In the genomic region with DNA sequence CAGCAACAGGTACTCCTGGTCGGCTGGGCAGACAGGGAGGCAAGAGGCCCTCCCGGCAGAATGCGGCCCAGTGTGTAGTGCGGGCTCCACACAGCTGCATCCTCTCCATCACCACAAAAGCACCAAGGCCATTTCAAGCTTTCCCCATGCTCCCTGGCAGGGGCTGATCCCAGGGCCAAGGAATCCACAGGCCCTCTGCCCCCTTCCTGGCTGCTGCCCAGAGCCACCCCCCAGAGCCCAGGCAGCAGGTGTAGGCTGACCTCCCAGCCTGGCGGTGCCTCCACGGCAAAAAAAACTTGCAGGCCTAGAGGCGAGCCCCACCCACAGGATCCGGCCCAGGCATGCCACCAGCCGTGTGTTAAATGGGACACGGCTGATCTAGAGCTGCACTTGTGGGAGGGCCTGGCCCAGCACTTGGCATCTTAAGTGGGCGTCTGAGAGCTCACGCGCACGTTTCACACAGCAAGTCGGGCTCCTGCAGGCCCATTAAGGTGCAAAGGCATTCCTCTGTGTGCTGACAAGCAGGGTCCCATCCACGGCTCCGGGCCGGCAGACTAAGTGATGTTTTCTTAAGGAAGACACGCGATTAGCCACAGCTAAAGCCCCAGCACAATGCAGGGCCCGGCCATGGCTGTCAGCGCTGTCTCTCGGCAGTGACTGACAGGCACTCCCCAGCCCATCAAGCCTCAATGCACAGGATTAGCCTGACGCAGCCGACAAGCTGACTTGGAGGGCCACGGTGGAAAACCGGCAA, we compare ENCODE assay signal across 11 cellular contexts. TPM values are rescaled to one million over a fixed set of nuclear protein-coding genes. Genes with fewer than 3 reads are reported as not detected.
DNase-seq lines count a peak whose midpoint lies in the region; ATAC-seq and TF ChIP-seq lines count a peak whose summit lies in the region.
"Had no signal": no experiment of that assay in that cellular context is flagged by ENCODE, and none has a peak within 500 bp of the region (broad histone marks: within the 10 kb centered on the region; RNA-seq: fewer than 3 reads in every experiment).

No MANE protein-coding gene starts in this region.

- H3K4me1 Mint-ChIP-seq in activated naive CD8-positive, alpha-beta T cell treated with anti-CD3 and anti-CD28 coated beads, Interleukin-2, amount 10 ng/mL, durations not matched to agents 7 days and 5 days = peaks cover 2% of the 10 kb centered on the region
- H3K4me1 Mint-ChIP-seq in activated naive CD8-positive, alpha-beta T cell treated with anti-CD3 and anti-CD28 coated beads for 36 hours = peaks cover 4% of the 10 kb centered on the region

- no peak overlapping the region for H3K4me3 Mint-ChIP-seq in activated naive CD8-positive, alpha-beta T cell treated with anti-CD3 and anti-CD28 coated beads, Interleukin-2, amount 10 ng/mL, durations not matched to agents 7 days and 5 days
- no peak overlapping the region for H3K4me3 Mint-ChIP-seq in activated naive CD8-positive, alpha-beta T cell treated with anti-CD3 and anti-CD28 coated beads for 36 hours

- no peaks in the 10 kb centered on the region for H3K27me3 ChIP-seq in left ventricle myocardium inferior (ENCODE audit: low read depth)
- no peaks in the 10 kb centered on the region for H3K27me3 ChIP-seq in tibial artery
- H3K27me3 ChIP-seq: vagina had no signal

- H3K9me3 Mint-ChIP-seq in activated naive CD8-positive, alpha-beta T cell treated with anti-CD3 and anti-CD28 coated beads, Interleukin-2, amount 10 ng/mL, durations not matched to agents 7 days and 5 days = no peaks in the 10 kb centered on the region
- H3K9me3 Mint-ChIP-seq in activated naive CD8-positive, alpha-beta T cell treated with anti-CD3 and anti-CD28 coated beads for 36 hours = no peaks in the 10 kb centered on the region

- no peaks in the 10 kb centered on the region for H3K36me3 Mint-ChIP-seq in activated naive CD8-positive, alpha-beta T cell treated with anti-CD3 and anti-CD28 coated beads, Interleukin-2, amount 10 ng/mL, durations not matched to agents 7 days and 5 days
- no peaks in the 10 kb centered on the region for H3K36me3 Mint-ChIP-seq in activated naive CD8-positive, alpha-beta T cell treated with anti-CD3 and anti-CD28 coated beads for 36 hours

- peak; percentile 45 for DNase-seq in activated naive CD8-positive, alpha-beta T cell treated with anti-CD3 and anti-CD28 coated beads, Interleukin-2, amount 10 ng/mL, durations not matched to agents 7 days and 5 days
- no peak for DNase-seq in activated naive CD8-positive, alpha-beta T cell treated with anti-CD3 and anti-CD28 coated beads for 36 hours
- peak; percentile 61 for DNase-seq in activated CD8-positive, alpha-beta memory T cell treated with anti-CD3 and anti-CD28 coated beads, Interleukin-2, amount 50 U/mL, for 48 hours
- DNase-seq in left ventricle myocardium inferior (peak; percentile 41), tibial artery (peak; percentile 23 to 67), GF-D8 (lab: John Stamatoyannopoulos, UW) (no peak), SK-N-DZ (ENCODE audit: low spot score) (no peak), 8988T (no peak)
- DNase-seq: occipital lobe had no signal

- H3K27ac ChIP-seq in left ventricle myocardium inferior (replicated peaks) (peak overlapping the region; percentile 59), tibial artery (no peak overlapping the region)
- H3K27ac ChIP-seq: SK-N-MC, vagina had no signal

- H3K36me3 ChIP-seq in left ventricle myocardium inferior (no peaks in the 10 kb centered on the region), tibial artery (peaks cover 0 to 42% (median 18%) of the 10 kb centered on the region in 3 donors)
- H3K36me3 ChIP-seq: vagina had no signal

- H3K27ac Mint-ChIP-seq in activated naive CD8-positive, alpha-beta T cell treated with anti-CD3 and anti-CD28 coated beads, Interleukin-2, amount 10 ng/mL, durations not matched to agents 7 days and 5 days = peak overlapping the region; percentile 34
- no peak overlapping the region for H3K27ac Mint-ChIP-seq in activated naive CD8-positive, alpha-beta T cell treated with anti-CD3 and anti-CD28 coated beads for 36 hours

- TF ChIP-seq CTCF in left ventricle myocardium inferior (IDR thresholded peaks at IDR 0.05; ENCODE audit: borderline replicate concordance) = no peak
- no peak for TF ChIP-seq CTCF in tibial artery (IDR thresholded peaks at IDR 0.05)

- ATAC-seq in activated naive CD8-positive, alpha-beta T cell treated with anti-CD3 and anti-CD28 coated beads, Interleukin-2, amount 10 ng/mL, durations not matched to agents 7 days and 5 days (ENCODE audit: low read depth) = peak; percentile 64

- H3K4me3 ChIP-seq in left ventricle myocardium inferior (no peak overlapping the region), tibial artery (no peak overlapping the region)
- H3K4me3 ChIP-seq: SK-N-MC, vagina had no signal

- POLR2A ChIA-PET in activated naive CD8-positive, alpha-beta T cell treated with anti-CD3 and anti-CD28 coated beads, Interleukin-2, amount 10 ng/mL, durations not matched to agents 7 days and 5 days (lab: Charles Lee) = no interaction called here

- H3K9me3 ChIP-seq in left ventricle myocardium inferior (replicated peaks) = no peaks in the 10 kb centered on the region
- no peaks in the 10 kb centered on the region for H3K9me3 ChIP-seq in tibial artery
- H3K9me3 ChIP-seq: vagina had no signal

- no peaks in the 10 kb centered on the region for H3K27me3 Mint-ChIP-seq in activated naive CD8-positive, alpha-beta T cell treated with anti-CD3 and anti-CD28 coated beads, Interleukin-2, amount 10 ng/mL, durations not matched to agents 7 days and 5 days
- H3K27me3 Mint-ChIP-seq in activated naive CD8-positive, alpha-beta T cell treated with anti-CD3 and anti-CD28 coated beads for 36 hours = no peaks in the 10 kb centered on the region

- H3K4me1 ChIP-seq in left ventricle myocardium inferior (peaks cover 23% of the 10 kb centered on the region), tibial artery (peaks cover 0 to 20% (median 10%) of the 10 kb centered on the region in 4 donors)

- intact Hi-C loops in left ventricle myocardium inferior (cut with micrococcal nuclease) (no loop called here), tibial artery (cut with DNase I; ENCODE audit: low total_unique reads) (no loop called here)

RNA-seq across cellular contexts. Expression of a gene that starts 19.8 kb away (rescaled TPM):
- 10 to 100 TPM; 11.9 to 12.7 TPM for total RNA-seq in activated naive CD8-positive, alpha-beta T cell treated with anti-CD3 and anti-CD28 coated beads, Interleukin-2, amount 10 ng/mL, durations not matched to agents 7 days and 5 days
- total RNA-seq in activated naive CD8-positive, alpha-beta T cell treated with anti-CD3 and anti-CD28 coated beads for 36 hours = 10 to 100 TPM; 14.5 TPM
- total RNA-seq in left ventricle myocardium inferior = 2.9 TPM
- 10.7 and 14.6 TPM in 2 replicates for polyA plus RNA-seq in SK-N-DZ (2014; cell fraction: cytosol; rRNA removed)
- 7.8 and 8.6 TPM in 2 replicates for polyA plus RNA-seq in SK-N-DZ (2014; cell fraction: nucleus; rRNA removed)

RNA-seq across cellular contexts. Expression of a gene that starts 19.8 kb away (rescaled TPM):
- 10 to 100 TPM; 18.4 to 18.9 TPM for total RNA-seq in activated naive CD8-positive, alpha-beta T cell treated with anti-CD3 and anti-CD28 coated beads, Interleukin-2, amount 10 ng/mL, durations not matched to agents 7 days and 5 days
- total RNA-seq in activated naive CD8-positive, alpha-beta T cell treated with anti-CD3 and anti-CD28 coated beads for 36 hours = 10 to 100 TPM; 18.7 to 23.1 TPM
- 6.6 TPM for total RNA-seq in left ventricle myocardium inferior
- polyA plus RNA-seq in SK-N-DZ (2014; cell fraction: cytosol; rRNA removed) = 11.0 and 14.0 TPM in 2 replicates
- polyA plus RNA-seq in SK-N-DZ (2014; cell fraction: nucleus; rRNA removed) = 10.2 and 16.6 TPM in 2 replicates

Comparison
In these comparisons a context has a peak if more than half of its experiments do, and no peak if none do; other contexts are left out.
1. DNase-seq: peak in activated naive CD8-positive, alpha-beta T cell treated with anti-CD3 and anti-CD28 coated beads, Interleukin-2, amount 10 ng/mL, durations not matched to agents 7 days and 5 days (single experiment), activated CD8-positive, alpha-beta memory T cell treated with anti-CD3 and anti-CD28 coated beads, Interleukin-2, amount 50 U/mL, for 48 hours (single experiment), left ventricle myocardium inferior (single experiment) and tibial artery (2 of 2); none in activated naive CD8-positive, alpha-beta T cell treated with anti-CD3 and anti-CD28 coated beads for 36 hours (single experiment), GF-D8 (single experiment), SK-N-DZ (single experiment) and 8988T (single experiment).